Comparison of ENCODE assay signal across 19 cellular contexts in genomic region chr3:15040844-15041243, GRCh38. TPM values are rescaled to one million over a fixed set of nuclear protein-coding genes. Genes with fewer than 3 reads are reported as not detected.
DNase-seq lines count a peak whose midpoint lies in the region; ATAC-seq and TF ChIP-seq lines count a peak whose summit lies in the region.
"Had no signal": no experiment of that assay in that cellular context is flagged by ENCODE, and none has a peak within 500 bp of the region (broad histone marks: within the 10 kb centered on the region; RNA-seq: fewer than 3 reads in every experiment).

No MANE protein-coding gene starts in this region.

- no peak overlapping the region for H3K4me3 ChIP-seq in heart right ventricle
- no peak overlapping the region for H3K4me3 ChIP-seq in Caco-2 (ENCODE audit: low read depth, low read length)
- H3K4me3 ChIP-seq in gastroesophageal sphincter, result no peak overlapping the region
- H3K4me3 ChIP-seq: breast epithelium, neural progenitor cell, Peyer's patch had no signal

- BruUV-seq in Caco-2 (replicated peaks; lab: Mats Ljungman, UMichigan), result no TSS peak

- no peaks in the 10 kb centered on the region for H3K9me3 ChIP-seq in heart right ventricle
- H3K9me3 ChIP-seq in Caco-2, result no peaks in the 10 kb centered on the region
- H3K9me3 ChIP-seq in gastroesophageal sphincter, result no peaks in the 10 kb centered on the region
- H3K9me3 ChIP-seq: breast epithelium, Peyer's patch had no signal

- peak overlapping the region; percentile 20 for H3K27ac Mint-ChIP-seq in activated naive CD4-positive, alpha-beta T cell treated with anti-CD3 and anti-CD28 coated beads, Interleukin-2, amount 10 ng/mL, durations not matched to agents 7 days and 5 days
- H3K27ac Mint-ChIP-seq in activated naive CD4-positive, alpha-beta T cell treated with anti-CD3 and anti-CD28 coated beads, Interleukin-2, amount 50 U/mL, for 72 hours, result peak overlapping the region; percentile 34 to 47
- H3K27ac Mint-ChIP-seq in stimulated activated naive B cell treated with anti-CD40 and anti-IgM and Interleukin-4, amounts not matched to agents 10 μg/mL and 1 μg/mL and 100 μg/mL, for 72 hours, result peak overlapping the region; percentile 27
- no peak overlapping the region for H3K27ac Mint-ChIP-seq in Caco-2 (ENCODE audit: unreplicated experiment)
- H3K27ac Mint-ChIP-seq: neural progenitor cell had no signal

- POLR2A ChIA-PET in Caco-2 (lab: Charles Lee), result no interaction called here

- H3K36me3 ChIP-seq in heart right ventricle (peaks cover 0 to 100% (median 66%) of the 10 kb centered on the region in 9 donors), Caco-2 (ENCODE audit: control insufficient read depth, insufficient read depth, low read length) (peaks cover 5% of the 10 kb centered on the region), gastroesophageal sphincter (peaks cover 0 to 100% of the 10 kb centered on the region in 2 donors)

- WGBS in heart right ventricle, 2 donors, result 41 to 48% methylated on average over 3 of the region's 3 CpGs
- 83 to 91% methylated on average over 2 to 3 of the region's 3 CpGs for WGBS in gastroesophageal sphincter (ENCODE audit: low coverage in 1 of 2), 2 donors

- TF ChIP-seq POLR2A in gastroesophageal sphincter (IDR thresholded peaks at IDR 0.05), result no peak

- intact Hi-C loops in heart right ventricle (cut with DNase I) (loop anchor here in 4 of 10 donors (10.0 kb wide), 2 partner anchors 96 to 106 kb away; partner anchors contain the start of gene NR2C2 (in 3 of the 4)), Caco-2 (cut with micrococcal nuclease; ENCODE audit: unreplicated experiment) (no loop called here)

- DNase-seq in activated naive CD4-positive, alpha-beta T cell treated with anti-CD3 and anti-CD28 coated beads, Interleukin-2, amount 10 ng/mL, durations not matched to agents 7 days and 5 days, result no peak
- DNase-seq in activated naive CD4-positive, alpha-beta T cell (lab: John Stamatoyannopoulos, UW), result no peak
- DNase-seq in activated naive CD4-positive, alpha-beta T cell treated with anti-CD3 and anti-CD28 coated beads, Interleukin-2, amount 50 U/mL, for 72 hours (ENCODE audit: low spot score in 2 of 2), result no peak
- DNase-seq in heart right ventricle (no peak), Caco-2 (no peak), caudate nucleus (lab: John Stamatoyannopoulos, UW) (no peak)
- DNase-seq in stimulated activated naive B cell treated with anti-CD40 and anti-IgM and Interleukin-4, amounts not matched to agents 10 μg/mL and 1 μg/mL and 100 μg/mL, for 72 hours, result no peak
- DNase-seq: activated CD4-positive, alpha-beta T cell treated with anti-CD3 and anti-CD28 coated beads, Interleukin-2, amount 50 U/mL, for 48 hours; activated effector memory CD4-positive, alpha-beta T cell treated with anti-CD3 and anti-CD28 coated beads, Interleukin-2, amount 50 U/mL, for 16 hours; EL; HCEC 1CT; mesendoderm; NCI-H1436 treated with DMSO at 0.1 percent for 48 hours; Peyer's patch; retina; stimulated activated naive CD8-positive, alpha-beta T cell treated with anti-CD3 and anti-CD28 coated beads, Interleukin-15, amount 100 ng/mL, for 72 hours had no signal

- H3K27ac ChIP-seq in heart right ventricle (peak overlapping the region in 2 of 10 donors; percentile 24 to 29), gastroesophageal sphincter (no peak overlapping the region), caudate nucleus (ENCODE audit: low read depth, low read length) (no peak overlapping the region)
- H3K27ac ChIP-seq: breast epithelium, neural progenitor cell, Peyer's patch had no signal

- H3K27me3 ChIP-seq in heart right ventricle, result no peaks in the 10 kb centered on the region
- no peaks in the 10 kb centered on the region for H3K27me3 ChIP-seq in Caco-2 (replicated peaks; ENCODE audit: control insufficient read depth, insufficient read depth, low read length)
- H3K27me3 ChIP-seq in gastroesophageal sphincter, result no peaks in the 10 kb centered on the region
- H3K27me3 ChIP-seq: breast epithelium, neural progenitor cell, Peyer's patch had no signal

- no peaks in the 10 kb centered on the region for H3K27me3 Mint-ChIP-seq in activated naive CD4-positive, alpha-beta T cell treated with anti-CD3 and anti-CD28 coated beads, Interleukin-2, amount 10 ng/mL, durations not matched to agents 7 days and 5 days
- no peaks in the 10 kb centered on the region for H3K27me3 Mint-ChIP-seq in stimulated activated naive B cell treated with anti-CD40 and anti-IgM and Interleukin-4, amounts not matched to agents 10 μg/mL and 1 μg/mL and 100 μg/mL, for 72 hours
- H3K27me3 Mint-ChIP-seq in Caco-2 (ENCODE audit: insufficient read depth, unreplicated experiment), result no peaks in the 10 kb centered on the region
- H3K27me3 Mint-ChIP-seq: stimulated activated naive CD8-positive, alpha-beta T cell treated with anti-CD3 and anti-CD28 coated beads, Interleukin-15, amount 100 ng/mL, for 72 hours had no signal

- peaks cover 58% of the 10 kb centered on the region for H3K36me3 Mint-ChIP-seq in activated naive CD4-positive, alpha-beta T cell treated with anti-CD3 and anti-CD28 coated beads, Interleukin-2, amount 10 ng/mL, durations not matched to agents 7 days and 5 days
- peaks cover 9 to 14% of the 10 kb centered on the region in 2 donors for H3K36me3 Mint-ChIP-seq in activated naive CD4-positive, alpha-beta T cell treated with anti-CD3 and anti-CD28 coated beads, Interleukin-2, amount 50 U/mL, for 72 hours
- peaks cover 30 to 47% of the 10 kb centered on the region in 2 donors for H3K36me3 Mint-ChIP-seq in stimulated activated naive B cell treated with anti-CD40 and anti-IgM and Interleukin-4, amounts not matched to agents 10 μg/mL and 1 μg/mL and 100 μg/mL, for 72 hours
- peaks cover 59% of the 10 kb centered on the region for H3K36me3 Mint-ChIP-seq in Caco-2 (ENCODE audit: insufficient read depth, unreplicated experiment)

- TF ChIP-seq EP300 in gastroesophageal sphincter (IDR thresholded peaks at IDR 0.05), result no peak

- H3K4me1 Mint-ChIP-seq in activated naive CD4-positive, alpha-beta T cell treated with anti-CD3 and anti-CD28 coated beads, Interleukin-2, amount 10 ng/mL, durations not matched to agents 7 days and 5 days, result peaks cover 19% of the 10 kb centered on the region
- peaks cover 2 to 10% of the 10 kb centered on the region in 2 donors for H3K4me1 Mint-ChIP-seq in stimulated activated naive B cell treated with anti-CD40 and anti-IgM and Interleukin-4, amounts not matched to agents 10 μg/mL and 1 μg/mL and 100 μg/mL, for 72 hours
- H3K4me1 Mint-ChIP-seq in Caco-2 (ENCODE audit: low read depth, unreplicated experiment), result no peaks in the 10 kb centered on the region

- CTCF ChIA-PET in activated naive CD4-positive, alpha-beta T cell treated with anti-CD3 and anti-CD28 coated beads, Interleukin-2, amount 10 ng/mL, durations not matched to agents 7 days and 5 days (lab: Charles Lee), result interaction anchor here (1.2 kb wide), 1 partner anchor 8 kb away, joined by 3 read pairs; no protein-coding TSS in a partner anchor
- CTCF ChIA-PET in Caco-2 (lab: Charles Lee), result no interaction called here

- TF ChIP-seq CTCF in heart right ventricle (IDR thresholded peaks at IDR 0.05) (no peak), Caco-2 (IDR thresholded peaks at IDR 0.05; ENCODE audit: insufficient read depth in 1 of 2, low read depth in 1 of 2, low read length in 1 of 2, severe bottlenecking in 1 of 2, unreplicated experiment in 1 of 2) (no peak), gastroesophageal sphincter (IDR thresholded peaks at IDR 0.05) (no peak)

- no peak for ATAC-seq in activated naive CD4-positive, alpha-beta T cell treated with anti-CD3 and anti-CD28 coated beads, Interleukin-2, amount 50 U/mL, for 72 hours
- ATAC-seq in heart right ventricle (peak in 7 of 8 donors; percentile 27 to 90 (median 70)), gastroesophageal sphincter (no peak)
- ATAC-seq in stimulated activated naive B cell treated with anti-CD40 and anti-IgM and Interleukin-4, amounts not matched to agents 10 μg/mL and 1 μg/mL and 100 μg/mL, for 72 hours (replicated peaks), result no peak
- ATAC-seq: stimulated activated naive CD8-positive, alpha-beta T cell treated with anti-CD3 and anti-CD28 coated beads, Interleukin-15, amount 100 ng/mL, for 72 hours had no signal

- H3K4me1 ChIP-seq in heart right ventricle (peaks cover 0 to 41% (median 22%) of the 10 kb centered on the region in 9 donors), Caco-2 (no peaks in the 10 kb centered on the region), gastroesophageal sphincter (peaks cover 0 to 9% (median 0%) of the 10 kb centered on the region in 3 donors)
- H3K4me1 ChIP-seq: breast epithelium, Peyer's patch had no signal

- H3K9me3 Mint-ChIP-seq in activated naive CD4-positive, alpha-beta T cell treated with anti-CD3 and anti-CD28 coated beads, Interleukin-2, amount 10 ng/mL, durations not matched to agents 7 days and 5 days, result no peaks in the 10 kb centered on the region
- H3K9me3 Mint-ChIP-seq in activated naive CD4-positive, alpha-beta T cell treated with anti-CD3 and anti-CD28 coated beads, Interleukin-2, amount 50 U/mL, for 72 hours, result no peaks in the 10 kb centered on the region
- no peaks in the 10 kb centered on the region for H3K9me3 Mint-ChIP-seq in stimulated activated naive B cell treated with anti-CD40 and anti-IgM and Interleukin-4, amounts not matched to agents 10 μg/mL and 1 μg/mL and 100 μg/mL, for 72 hours
- no peaks in the 10 kb centered on the region for H3K9me3 Mint-ChIP-seq in Caco-2 (ENCODE audit: unreplicated experiment)
- H3K9me3 Mint-ChIP-seq: neural progenitor cell; stimulated activated naive CD8-positive, alpha-beta T cell treated with anti-CD3 and anti-CD28 coated beads, Interleukin-15, amount 100 ng/mL, for 72 hours had no signal

- no peak overlapping the region for H3K4me3 Mint-ChIP-seq in activated naive CD4-positive, alpha-beta T cell treated with anti-CD3 and anti-CD28 coated beads, Interleukin-2, amount 10 ng/mL, durations not matched to agents 7 days and 5 days
- H3K4me3 Mint-ChIP-seq in stimulated activated naive B cell treated with anti-CD40 and anti-IgM and Interleukin-4, amounts not matched to agents 10 μg/mL and 1 μg/mL and 100 μg/mL, for 72 hours, result no peak overlapping the region
- H3K4me3 Mint-ChIP-seq in Caco-2 (ENCODE audit: unreplicated experiment), result no peak overlapping the region
- H3K4me3 Mint-ChIP-seq: neural progenitor cell; stimulated activated naive CD8-positive, alpha-beta T cell treated with anti-CD3 and anti-CD28 coated beads, Interleukin-15, amount 100 ng/mL, for 72 hours had no signal

RNA-seq across cellular contexts. Expression of gene MRPS25, which starts 24.3 kb away (rescaled TPM):
- total RNA-seq in activated naive CD4-positive, alpha-beta T cell treated with anti-CD3 and anti-CD28 coated beads, Interleukin-2, amount 50 U/mL, for 72 hours, result 10 to 100 TPM; 47.2 to 78.9 TPM
- 100 to 1,000 TPM in 4 of 10 donors, 10 to 100 TPM in 6; 64.7 to 190 (median 92.8) TPM for total RNA-seq in heart right ventricle
- 100 to 1,000 TPM; 129 to 227 TPM for polyA plus RNA-seq in heart right ventricle
- total RNA-seq in Caco-2 (2022), result 53.3 and 55.6 TPM in 2 replicates
- total RNA-seq in gastroesophageal sphincter, result 10 to 100 TPM; 17.6 to 32.0 (median 27.9) TPM

RNA-seq across cellular contexts. Expression of gene RBSN, which starts 58.1 kb away (rescaled TPM):
- 10 to 100 TPM; 14.2 to 14.5 TPM for total RNA-seq in activated naive CD4-positive, alpha-beta T cell treated with anti-CD3 and anti-CD28 coated beads, Interleukin-2, amount 50 U/mL, for 72 hours
- 10 to 100 TPM; 17.4 to 23.8 (median 21.2) TPM for total RNA-seq in heart right ventricle
- 1 to 10 TPM; 5.5 to 6.5 TPM for polyA plus RNA-seq in heart right ventricle
- total RNA-seq in Caco-2 (2022), result 18.5 and 19.7 TPM in 2 replicates
- 10 to 100 TPM; 40.9 to 46.0 (median 44.0) TPM for total RNA-seq in gastroesophageal sphincter

Comparison
In these comparisons a context has a peak if more than half of its experiments do, and no peak if none do; other contexts are left out.
1. ATAC-seq: peak in heart right ventricle (7 of 8); none in activated naive CD4-positive, alpha-beta T cell treated with anti-CD3 and anti-CD28 coated beads, Interleukin-2, amount 50 U/mL, for 72 hours (0 of 2), stimulated activated naive B cell treated with anti-CD40 and anti-IgM and Interleukin-4, amounts not matched to agents 10 μg/mL and 1 μg/mL and 100 μg/mL, for 72 hours (0 of 2) and gastroesophageal sphincter (single experiment).